Comparison of ENCODE assay signal across 1 cellular context in genomic region chr5:14187157-14187556, GRCh38.
TF ChIP-seq lines count a peak whose summit lies in the region.

No MANE protein-coding gene starts in this region.

TF ChIP-seq in IMR-90, 13 proteins besides CTCF, POLR2A, EP300 and RAD21:
- TF ChIP-seq NFE2L2 (IDR thresholded peaks at IDR 0.05; ENCODE audit: low read depth, low read length): no peak
- TF ChIP-seq ELK1 (IDR thresholded peaks at IDR 0.05; ENCODE audit: borderline replicate concordance, low read depth, low read length): no peak
- no peak for TF ChIP-seq FOS (IDR thresholded peaks at IDR 0.05; ENCODE audit: low read depth, low read length)
- TF ChIP-seq MXI1 (IDR thresholded peaks at IDR 0.05; ENCODE audit: borderline replicate concordance, low read depth, low read length): no peak
- no peak for TF ChIP-seq MAFK (IDR thresholded peaks at IDR 0.05; ENCODE audit: low read depth, low read length)
- no peak for TF ChIP-seq CEBPB (IDR thresholded peaks at IDR 0.05; ENCODE audit: low read depth, low read length)
- no peak for TF ChIP-seq BHLHE40 (IDR thresholded peaks at IDR 0.05; ENCODE audit: low read depth, low read length)
- no peak for TF ChIP-seq MAZ (IDR thresholded peaks at IDR 0.05; ENCODE audit: borderline replicate concordance, low read depth, low read length)
- TF ChIP-seq RFX5 (IDR thresholded peaks at IDR 0.05; ENCODE audit: low read depth, low read length): no peak
- no peak for TF ChIP-seq CHD1 (IDR thresholded peaks at IDR 0.05; ENCODE audit: low read depth, low read length)
- no peak for TF ChIP-seq SMC3 (IDR thresholded peaks at IDR 0.05; ENCODE audit: low read depth, low read length)
- no peak for TF ChIP-seq USF2 (IDR thresholded peaks at IDR 0.05; ENCODE audit: low read depth, low read length)
- TF ChIP-seq RCOR1 (IDR thresholded peaks at IDR 0.05; ENCODE audit: insufficient replicate concordance, low read length): no peak
